ENCODE assay signal across 9 cellular contexts in genomic region chr2:241803387-241804325, GRCh38. TPM values are rescaled to one million over a fixed set of nuclear protein-coding genes. Genes with fewer than 3 reads are reported as not detected.
DNase-seq lines count a peak whose midpoint lies in the region; ATAC-seq and TF ChIP-seq lines count a peak whose summit lies in the region.
"Had no signal": no experiment of that assay in that cellular context is flagged by ENCODE, and none has a peak within 500 bp of the region (broad histone marks: within the 10 kb centered on the region; RNA-seq: fewer than 3 reads in every experiment).

No MANE protein-coding gene starts in this region.

- ATAC-seq in Right ventricle myocardium inferior (peak; percentile 58), heart right ventricle (peak; percentile 58 to 82 (median 64)), psoas muscle (peak; percentile 55 to 68 (median 64)), GM19023 (IDR thresholded peaks at IDR 0.05; ENCODE audit: unreplicated experiment) (no peak)

- H3K9me3 Mint-ChIP-seq in activated naive CD8-positive, alpha-beta T cell treated with anti-CD3 and anti-CD28 coated beads for 36 hours: no peaks in the 10 kb centered on the region

- H3K4me1 Mint-ChIP-seq in activated naive CD8-positive, alpha-beta T cell treated with anti-CD3 and anti-CD28 coated beads for 36 hours: peaks cover 8% of the 10 kb centered on the region

- H3K4me1 ChIP-seq in heart right ventricle: peaks cover 10 to 22% (median 20%) of the 10 kb centered on the region in 9 donors
- H3K4me1 ChIP-seq in psoas muscle: peaks cover 3% of the 10 kb centered on the region

- H3K36me3 Mint-ChIP-seq in activated naive CD8-positive, alpha-beta T cell treated with anti-CD3 and anti-CD28 coated beads for 36 hours: no peaks in the 10 kb centered on the region

- intact Hi-C loops in Right ventricle myocardium inferior (cut with DNase I) (no loop called here), cardiac septum (cut with DNase I) (no loop called here), heart right ventricle (cut with DNase I) (loop anchor here in 2 of 10 donors (10.0 kb wide), 1 partner anchor 61 kb away; the partner anchor contains the start of gene RTP5 (in 2 of the 2)), psoas muscle (cut with DNase I) (no loop called here)

- H3K9me3 ChIP-seq in heart right ventricle (no peaks in the 10 kb centered on the region), psoas muscle (no peaks in the 10 kb centered on the region)
- H3K9me3 ChIP-seq: neutrophil had no signal

- peaks cover 13% of the 10 kb centered on the region for H3K27me3 Mint-ChIP-seq in activated naive CD8-positive, alpha-beta T cell treated with anti-CD3 and anti-CD28 coated beads for 36 hours

- TF ChIP-seq CTCF in heart right ventricle (IDR thresholded peaks at IDR 0.05) (no peak), psoas muscle (IDR thresholded peaks at IDR 0.05) (no peak)

- 2 to 3% methylated on average over 109 of the region's 109 CpGs for WGBS in heart right ventricle, 2 donors
- WGBS in psoas muscle, 3 donors: 2 to 4% (median 4%) methylated on average over 77 to 109 of the region's 109 CpGs

- DNase-seq in Right ventricle myocardium inferior (ENCODE audit: missing footprints) (peak; percentile 68), cardiac septum (ENCODE audit: low spot score) (no peak), NCI-H2196 treated with DMSO at 0.1 percent for 48 hours (lab: John Stamatoyannopoulos, UW; ENCODE audit: unreplicated experiment) (peak; percentile 63), heart right ventricle (peak; percentile 31 to 66), psoas muscle (peak; percentile 68 to 83), NCI-H1048 (lab: John Stamatoyannopoulos, UW) (no peak)
- peak; percentile 70 for DNase-seq in activated naive CD8-positive, alpha-beta T cell treated with anti-CD3 and anti-CD28 coated beads for 36 hours

- H3K27ac Mint-ChIP-seq in activated naive CD8-positive, alpha-beta T cell treated with anti-CD3 and anti-CD28 coated beads for 36 hours: peak overlapping the region; percentile 39

- H3K27me3 ChIP-seq in heart right ventricle (peaks cover 0 to 24% (median 20%) of the 10 kb centered on the region in 7 donors), psoas muscle (ENCODE audit: insufficient read depth in 3 of 3, low read length in 2 of 3) (peaks cover 0 to 20% (median 0%) of the 10 kb centered on the region in 3 donors)

- H3K36me3 ChIP-seq in heart right ventricle (no peaks in the 10 kb centered on the region), psoas muscle (ENCODE audit: insufficient read depth in 1 of 2, low read depth in 1 of 2) (no peaks in the 10 kb centered on the region)
- H3K36me3 ChIP-seq: neutrophil had no signal

- H3K4me3 ChIP-seq in heart right ventricle (peak overlapping the region; percentile 28 to 57 (median 49)), psoas muscle (peak overlapping the region; percentile 61)

- peak overlapping the region in 4 of 10 donors; percentile 16 to 48 (median 32) for H3K27ac ChIP-seq in heart right ventricle
- H3K27ac ChIP-seq in psoas muscle: no peak overlapping the region
- H3K27ac ChIP-seq: neutrophil had no signal

- peak overlapping the region; percentile 71 for H3K4me3 Mint-ChIP-seq in activated naive CD8-positive, alpha-beta T cell treated with anti-CD3 and anti-CD28 coated beads for 36 hours

RNA-seq across cellular contexts. Expression of gene NEU4, which starts 5.3 kb away (rescaled TPM):
- total RNA-seq in Right ventricle myocardium inferior: 0.30 TPM
- total RNA-seq in cardiac septum: not detected
- total RNA-seq in activated naive CD8-positive, alpha-beta T cell treated with anti-CD3 and anti-CD28 coated beads for 36 hours: under 1 TPM; 0.08 to 0.40 TPM
- 1 to 10 TPM in 1 of 10 donors, under 1 TPM in 7, not detected in 2; 0.07 to 1.2 (median 0.46) TPM for total RNA-seq in heart right ventricle
- 1 to 10 TPM in 1 of 2 donors, under 1 TPM in 1; 0.22 to 1.0 TPM for polyA plus RNA-seq in heart right ventricle
- total RNA-seq in psoas muscle: 10 to 100 TPM in 2 of 4 donors, 1 to 10 TPM in 1, under 1 TPM in 1; 0.44 to 18.0 (median 9.1) TPM
- polyA plus RNA-seq in psoas muscle: 10 to 100 TPM in 1 of 3 donors, 1 to 10 TPM in 1, under 1 TPM in 1; 0.73 to 54.6 (median 3.4) TPM

RNA-seq across cellular contexts. Expression of gene GAL3ST2, which starts 27.0 kb away (rescaled TPM):
- total RNA-seq in Right ventricle myocardium inferior (not detected), cardiac septum (not detected), heart right ventricle (under 1 TPM in 3 of 10 donors, not detected in 7; 0.19 to 0.28 (median 0.23) TPM), psoas muscle (under 1 TPM in 1 of 4 donors, not detected in 3; 0.16 TPM)
- under 1 TPM in 1 of 2 experiments, not detected in 1; 0.31 TPM for total RNA-seq in activated naive CD8-positive, alpha-beta T cell treated with anti-CD3 and anti-CD28 coated beads for 36 hours
- polyA plus RNA-seq in heart right ventricle (not detected), psoas muscle (under 1 TPM in 1 of 3 donors, not detected in 2; 0.14 TPM)

RNA-seq across cellular contexts. Expression of gene PDCD1, which starts 55.0 kb away (rescaled TPM):
- total RNA-seq in Right ventricle myocardium inferior (1.2 TPM), cardiac septum (2.0 TPM), heart right ventricle (10 to 100 TPM in 1 of 10 donors, 1 to 10 TPM in 9; 1.3 to 14.2 (median 2.8) TPM), psoas muscle (under 1 TPM in 2 of 4 donors, not detected in 2; 0.20 to 0.30 TPM)
- 10 to 100 TPM; 24.3 TPM for total RNA-seq in activated naive CD8-positive, alpha-beta T cell treated with anti-CD3 and anti-CD28 coated beads for 36 hours
- polyA plus RNA-seq in heart right ventricle (1 to 10 TPM; 6.4 to 7.1 TPM), psoas muscle (under 1 TPM; 0.03 to 0.06 (median 0.05) TPM)

Comparison
In these comparisons a context has a peak if more than half of its experiments do, and no peak if none do; other contexts are left out.
1. DNase-seq: peak in Right ventricle myocardium inferior (single experiment), NCI-H2196 treated with DMSO at 0.1 percent for 48 hours (single experiment), activated naive CD8-positive, alpha-beta T cell treated with anti-CD3 and anti-CD28 coated beads for 36 hours (single experiment), heart right ventricle (2 of 2) and psoas muscle (2 of 2); none in cardiac septum (single experiment) and NCI-H1048 (single experiment).